ENCODE assay signal across 17 cellular contexts in genomic region chr4:146165840-146166239, GRCh38. TPM values are rescaled to one million over a fixed set of nuclear protein-coding genes. Genes with fewer than 3 reads are reported as not detected.
A peak's percentile ranks its signal among the peaks of the same experiment; 100 is the strongest.
DNase-seq lines count a peak whose midpoint lies in the region; ATAC-seq, FAIRE-seq and TF ChIP-seq lines count a peak whose summit lies in the region.
"Had no signal": no experiment of that assay in that cellular context is flagged by ENCODE, and none has a peak within 500 bp of the region (broad histone marks: within the 10 kb centered on the region; RNA-seq: fewer than 3 reads in every experiment).

No MANE protein-coding gene starts in this region.

- in situ Hi-C loops in brain microvascular endothelial cell (cut with HindIII; ENCODE audit: low pct_ligation_motif_present, low sequenced_read_pairs) = no loop called here

- peak; percentile 62 for DNase-seq in BJ (ENCODE audit: low read depth)
- peak; percentile 70 for DNase-seq in M059J (ENCODE audit: low read depth)
- DNase-seq in brain microvascular endothelial cell = peak; percentile 61
- DNase-seq in keratinocyte (ENCODE audit: low read depth, low spot score) = peak; percentile 71
- DNase-seq in cerebellar cortex (ENCODE audit: low spot score) = no peak
- no peak for DNase-seq in naive thymus-derived CD8-positive, alpha-beta T cell
- DNase-seq in CD14-positive monocyte (ENCODE audit: low spot score) = no peak
- no peak for DNase-seq in stimulated activated CD4-positive, alpha-beta T cell treated with anti-CD3 and anti-CD28 coated beads, Interleukin-12 subunit alpha, Interleukin-12 subunit beta, amount 100 ng/mL, for 4 hours
- DNase-seq: activated CD4-positive, CD25-positive, alpha-beta regulatory T cell treated with anti-CD3 and anti-CD28 coated beads, Interleukin-2, amount 50 U/mL, for 72 hours; heart left ventricle; left colon; stimulated activated CD4-positive, alpha-beta T cell treated with anti-CD3 and anti-CD28 coated beads, Interleukin-4, amount 100 ng/mL, for 4 hours; stimulated activated naive CD8-positive, alpha-beta T cell treated with anti-CD3 and anti-CD28 coated beads, Interleukin-15, Interleukin-2, amounts not matched to agents 100 U/mL and 50 U/mL, for 24 hours had no signal

- peak; percentile 96 for FAIRE-seq in keratinocyte (lab: Jason Lieb, UNC)
- FAIRE-seq: HTR-8/SVneo had no signal

- H3K4me3 Mint-ChIP-seq in naive thymus-derived CD8-positive, alpha-beta T cell = no peak overlapping the region
- H3K4me3 Mint-ChIP-seq in CD14-positive monocyte = no peak overlapping the region

- peaks cover 0 to 18% (median 6%) of the 10 kb centered on the region in 9 donors for H3K9me3 Mint-ChIP-seq in naive thymus-derived CD8-positive, alpha-beta T cell
- peaks cover 3 to 18% (median 14%) of the 10 kb centered on the region in 7 donors for H3K9me3 Mint-ChIP-seq in CD14-positive monocyte

- H3K9me3 ChIP-seq in keratinocyte (ENCODE audit: control insufficient read depth, low read depth, low read length) = peaks cover 2% of the 10 kb centered on the region
- H3K9me3 ChIP-seq: HAP-1 had no signal

- TF ChIP-seq CTCF in BJ (IDR thresholded peaks at IDR 0.05; ENCODE audit: insufficient read depth, low read depth, low read length) = no peak
- TF ChIP-seq CTCF in brain microvascular endothelial cell (IDR thresholded peaks at IDR 0.05; ENCODE audit: low read depth, low read length, missing control alignments) = no peak
- TF ChIP-seq CTCF in keratinocyte (optimal IDR thresholded peaks at IDR 0.05 in 1 of 3, IDR thresholded peaks at IDR 0.05 in 1 of 3, conservative IDR thresholded peaks at IDR 0.05 in 1 of 3; ENCODE audit: extremely low read depth in 1 of 3, insufficient read depth in 2 of 3, low read length in 3 of 3) = no peak
- no peak for TF ChIP-seq CTCF in CD14-positive monocyte (IDR thresholded peaks at IDR 0.05)

- dilution Hi-C loops in keratinocyte (cut with MboI; ENCODE audit: extremely low pct_ligation_motif_present, low sequenced_read_pairs) = no loop called here

- H4K20me1 ChIP-seq in keratinocyte (ENCODE audit: control insufficient read depth, extremely low read depth, insufficient read depth, low read length) = no peaks in the 10 kb centered on the region
- H4K20me1 ChIP-seq: BLaER1 treated with 17β-estradiol and CSF1 and Interleukin-3, amounts not matched to agents 10 nM and 100 nM had no signal

- H3K27me3 ChIP-seq in BJ (ENCODE audit: control insufficient read depth, insufficient read depth, low read length) (no peaks in the 10 kb centered on the region), brain microvascular endothelial cell (replicated peaks) (no peaks in the 10 kb centered on the region), keratinocyte (ENCODE audit: control insufficient read depth, extremely low read depth, insufficient read depth, low read length) (no peaks in the 10 kb centered on the region)
- H3K27me3 ChIP-seq: BLaER1 treated with 17β-estradiol and CSF1 and Interleukin-3, amounts not matched to agents 10 nM and 100 nM; heart left ventricle; right atrium auricular region had no signal

- POLR2A ChIA-PET in BJ (lab: Charles Lee) = no interaction called here
- POLR2A ChIA-PET in naive thymus-derived CD8-positive, alpha-beta T cell (lab: Charles Lee) = no interaction called here

- H3K36me3 Mint-ChIP-seq in naive thymus-derived CD8-positive, alpha-beta T cell = peaks cover 0 to 9% (median 3%) of the 10 kb centered on the region in 3 donors
- H3K36me3 Mint-ChIP-seq in CD14-positive monocyte = no peaks in the 10 kb centered on the region

- H2AFZ ChIP-seq in keratinocyte (ENCODE audit: control insufficient read depth, low read length) = no peak overlapping the region

- CTCF ChIA-PET in BJ (lab: Yijun Ruan, JAX) = interaction anchor here (1.2 kb wide), 1 partner anchor 15 kb away, joined by 5 read pairs; no protein-coding TSS in a partner anchor

- H3K27ac ChIP-seq in brain microvascular endothelial cell (no peak overlapping the region), keratinocyte (ENCODE audit: control insufficient read depth, insufficient read depth, low read length) (no peak overlapping the region)
- H3K27ac ChIP-seq: BLaER1 treated with 17β-estradiol and CSF1 and Interleukin-3, amounts not matched to agents 10 nM and 100 nM; heart left ventricle; right atrium auricular region had no signal

- H3K9ac ChIP-seq in keratinocyte (ENCODE audit: control insufficient read depth, extremely low read depth, insufficient read depth, low read length) = no peak overlapping the region
- H3K9ac ChIP-seq: BLaER1 treated with 17β-estradiol and CSF1 and Interleukin-3, amounts not matched to agents 10 nM and 100 nM had no signal

- no peak for ATAC-seq in naive thymus-derived CD8-positive, alpha-beta T cell
- ATAC-seq: heart left ventricle; left colon; stimulated activated naive CD8-positive, alpha-beta T cell treated with anti-CD3 and anti-CD28 coated beads, Interleukin-15, Interleukin-2, amounts not matched to agents 100 U/mL and 50 U/mL, for 24 hours had no signal

- no peaks in the 10 kb centered on the region for H3K4me1 Mint-ChIP-seq in naive thymus-derived CD8-positive, alpha-beta T cell
- peaks cover 2% of the 10 kb centered on the region for H3K4me1 Mint-ChIP-seq in CD14-positive monocyte

- H3K4me2 ChIP-seq in keratinocyte (ENCODE audit: control insufficient read depth, extremely low read depth, insufficient read depth, low read depth, low read length) = peak overlapping the region; percentile 74
- H3K4me2 ChIP-seq: BLaER1 treated with 17β-estradiol and CSF1 and Interleukin-3, amounts not matched to agents 10 nM and 100 nM had no signal

- H3K9me1 ChIP-seq in keratinocyte (ENCODE audit: control insufficient read depth, extremely low read depth, insufficient read depth, low read length) = no peaks in the 10 kb centered on the region

- no peaks in the 10 kb centered on the region for H3K79me2 ChIP-seq in keratinocyte (ENCODE audit: control insufficient read depth, insufficient read depth, low read length)

- intact Hi-C loops in CD14-positive monocyte (cut with micrococcal nuclease) = no loop called here

- H3K4me3 ChIP-seq in BJ (ENCODE audit: low read depth, low read length) (no peak overlapping the region), brain microvascular endothelial cell (ENCODE audit: low read depth, low read length) (no peak overlapping the region), keratinocyte (ENCODE audit: control insufficient read depth in 2 of 3, extremely low read depth in 1 of 3, insufficient read depth in 2 of 3, low read depth in 1 of 3, low read length in 3 of 3) (peak overlapping the region in 2 of 3 experiments; percentile 19 to 32)
- H3K4me3 ChIP-seq: BLaER1 treated with 17β-estradiol and CSF1 and Interleukin-3, amounts not matched to agents 10 nM and 100 nM; HAP-1; heart left ventricle; right atrium auricular region had no signal

- no peaks in the 10 kb centered on the region for H3K36me3 ChIP-seq in BJ (ENCODE audit: control insufficient read depth, insufficient read depth, low read length)
- no peaks in the 10 kb centered on the region for H3K36me3 ChIP-seq in brain microvascular endothelial cell (replicated peaks)
- no peaks in the 10 kb centered on the region for H3K36me3 ChIP-seq in keratinocyte (ENCODE audit: control insufficient read depth in 2 of 2, extremely low read depth in 1 of 2, insufficient read depth in 2 of 2, low read length in 2 of 2)
- H3K36me3 ChIP-seq: BLaER1 treated with 17β-estradiol and CSF1 and Interleukin-3, amounts not matched to agents 10 nM and 100 nM; HAP-1; heart left ventricle; right atrium auricular region had no signal

- H3K4me1 ChIP-seq in keratinocyte (ENCODE audit: control insufficient read depth, extremely low read depth, insufficient read depth, low read length) = peaks cover 13% of the 10 kb centered on the region
- H3K4me1 ChIP-seq: BLaER1 treated with 17β-estradiol and CSF1 and Interleukin-3, amounts not matched to agents 10 nM and 100 nM; HAP-1; heart left ventricle; right atrium auricular region had no signal

- H3K27ac Mint-ChIP-seq in naive thymus-derived CD8-positive, alpha-beta T cell = no peak overlapping the region
- no peak overlapping the region for H3K27ac Mint-ChIP-seq in CD14-positive monocyte

- peaks cover 0 to 3% (median 0%) of the 10 kb centered on the region in 5 donors for H3K27me3 Mint-ChIP-seq in naive thymus-derived CD8-positive, alpha-beta T cell
- peaks cover 0 to 1% (median 0%) of the 10 kb centered on the region in 3 donors for H3K27me3 Mint-ChIP-seq in CD14-positive monocyte (ENCODE audit: low read depth in 3 of 3)

RNA-seq across cellular contexts. Expression of gene LSM6, which starts 9.7 kb away (rescaled TPM):
- polyA plus RNA-seq in BJ (2011; rRNA removed) (5.8 and 12.6 TPM in 2 replicates), keratinocyte (10.1 to 33.7 TPM (median 23.6 TPM) in 3 replicates), CD14-positive monocyte (10 to 100 TPM; 66.2 to 89.7 TPM)
- polyA minus RNA-seq in BJ (2011; rRNA and poly(A)+ RNA removed) = 6.6 and 12.0 TPM in 2 replicates
- 38.8 and 68.8 TPM in 2 replicates for total RNA-seq in M059J (2014; rRNA removed; shearing (Covaris generic))
- polyA plus RNA-seq in keratinocyte (2011; ENCODE audit: low read depth) = 48.7 TPM
- polyA plus RNA-seq in keratinocyte (2011; cell fraction: cytosol; rRNA removed) = 14.9 and 17.2 TPM in 2 replicates
- 6.2 and 7.8 TPM in 2 replicates for polyA plus RNA-seq in keratinocyte (2011; cell fraction: nucleus; rRNA removed)
- polyA plus RNA-seq in keratinocyte (2012; ENCODE audit: low replicate concordance) = 19.1 and 36.9 TPM in 2 replicates
- polyA minus RNA-seq in keratinocyte = 3.3 to 11.9 TPM (median 8.0 TPM) in 3 replicates
- polyA minus RNA-seq in keratinocyte (2011; cell fraction: cytosol; rRNA and poly(A)+ RNA removed) = 5.0 TPM
- 4.1 and 4.6 TPM in 2 replicates for polyA minus RNA-seq in keratinocyte (2011; cell fraction: nucleus; rRNA and poly(A)+ RNA removed)
- 10 to 100 TPM; 50.7 to 59.8 TPM for total RNA-seq in naive thymus-derived CD8-positive, alpha-beta T cell
- polyA plus RNA-seq in naive thymus-derived CD8-positive, alpha-beta T cell = 10 to 100 TPM; 62.4 to 70.7 (median 63.4) TPM

RNA-seq across cellular contexts. Expression of gene REELD1, which starts 48.5 kb away (rescaled TPM):
- polyA plus RNA-seq in BJ (2011; rRNA removed) (not detected in 2 replicates), keratinocyte (0.06 TPM in 1 of 3 replicates, not detected in the others), CD14-positive monocyte (not detected)
- not detected in 2 replicates for polyA minus RNA-seq in BJ (2011; rRNA and poly(A)+ RNA removed)
- total RNA-seq in M059J (2014; rRNA removed; shearing (Covaris generic)) = not detected in 2 replicates
- polyA plus RNA-seq in keratinocyte (2011; ENCODE audit: low read depth) = not detected
- polyA plus RNA-seq in keratinocyte (2011; cell fraction: cytosol; rRNA removed) = not detected in 2 replicates
- polyA plus RNA-seq in keratinocyte (2011; cell fraction: nucleus; rRNA removed) = 0.20 and 0.27 TPM in 2 replicates
- not detected in 2 replicates for polyA plus RNA-seq in keratinocyte (2012; ENCODE audit: low replicate concordance)
- not detected in 3 replicates for polyA minus RNA-seq in keratinocyte
- not detected for polyA minus RNA-seq in keratinocyte (2011; cell fraction: cytosol; rRNA and poly(A)+ RNA removed)
- not detected in 2 replicates for polyA minus RNA-seq in keratinocyte (2011; cell fraction: nucleus; rRNA and poly(A)+ RNA removed)
- total RNA-seq in naive thymus-derived CD8-positive, alpha-beta T cell = 1 to 10 TPM; 1.2 to 1.8 TPM
- not detected for polyA plus RNA-seq in naive thymus-derived CD8-positive, alpha-beta T cell
- total RNA-seq: left colon had no signal

Comparison
In these comparisons a context has a peak if more than half of its experiments do, and no peak if none do; other contexts are left out.
1. DNase-seq: peak in BJ (single experiment), M059J (single experiment), brain microvascular endothelial cell (single experiment) and keratinocyte (single experiment); none in cerebellar cortex (single experiment), naive thymus-derived CD8-positive, alpha-beta T cell (0 of 10), CD14-positive monocyte (single experiment) and stimulated activated CD4-positive, alpha-beta T cell treated with anti-CD3 and anti-CD28 coated beads, Interleukin-12 subunit alpha, Interleukin-12 subunit beta, amount 100 ng/mL, for 4 hours (single experiment).
2. H3K4me3 ChIP-seq: peak in keratinocyte (2 of 3); none in BJ (single experiment) and brain microvascular endothelial cell (single experiment).